ENCODE assay signal across 1 cellular context in genomic region chr5:155150012-155150411, GRCh38.
TF ChIP-seq lines count a peak whose summit lies in the region.

No MANE protein-coding gene starts in this region.

TF ChIP-seq in WTC11, 78 proteins besides CTCF, POLR2A, EP300 and RAD21 (continued from another document):
- TF ChIP-seq ZNF512 (CRISPR knock-in tag; IDR thresholded peaks at IDR 0.05; ENCODE audit: borderline replicate concordance) = no peak
- no peak for TF ChIP-seq MAX (CRISPR knock-in tag; IDR thresholded peaks at IDR 0.05)
- TF ChIP-seq STAT6 (CRISPR knock-in tag; conservative IDR thresholded peaks at IDR 0.05; ENCODE audit: low read depth) = no peak
- TF ChIP-seq AR (CRISPR knock-in tag; IDR thresholded peaks at IDR 0.05) = no peak
- TF ChIP-seq USF1 (CRISPR knock-in tag; IDR thresholded peaks at IDR 0.05) = no peak
